Comparison of ENCODE assay signal across 1 cellular context in the genomic region with DNA sequence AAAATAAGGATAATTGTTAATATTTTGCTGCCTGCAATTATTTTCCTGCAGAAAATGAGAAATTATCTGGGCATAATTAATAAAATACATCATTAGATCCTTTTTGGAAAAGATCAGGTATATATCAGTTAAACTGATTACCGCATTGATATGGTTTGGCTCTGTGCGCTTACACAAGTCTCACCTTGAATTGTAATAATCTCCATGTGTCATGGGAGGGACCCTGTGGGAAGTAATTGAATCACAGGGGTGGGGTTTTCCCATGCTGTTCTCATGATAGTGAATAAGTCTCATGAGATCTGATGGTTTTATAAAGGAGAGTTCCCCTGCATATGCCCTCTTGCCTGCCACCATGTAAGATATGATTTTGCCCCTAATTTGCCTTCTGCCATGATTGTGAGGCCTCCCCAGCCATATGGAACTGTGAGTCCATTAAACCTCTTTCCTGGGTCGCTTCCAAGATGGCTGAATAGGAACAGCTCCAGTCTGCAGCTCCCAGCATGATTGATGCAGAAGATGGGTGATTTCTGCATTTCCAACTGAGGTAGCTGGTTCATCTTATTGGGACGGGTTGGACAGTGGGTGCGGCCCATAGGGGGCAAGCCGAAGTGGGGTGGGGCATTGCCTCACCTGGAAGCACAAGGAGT.
TF ChIP-seq lines count a peak whose summit lies in the region.

No MANE protein-coding gene starts in this region.

TF ChIP-seq in GM12878, 131 proteins besides CTCF, POLR2A, EP300 and RAD21:
- TF ChIP-seq, protein P1, sequence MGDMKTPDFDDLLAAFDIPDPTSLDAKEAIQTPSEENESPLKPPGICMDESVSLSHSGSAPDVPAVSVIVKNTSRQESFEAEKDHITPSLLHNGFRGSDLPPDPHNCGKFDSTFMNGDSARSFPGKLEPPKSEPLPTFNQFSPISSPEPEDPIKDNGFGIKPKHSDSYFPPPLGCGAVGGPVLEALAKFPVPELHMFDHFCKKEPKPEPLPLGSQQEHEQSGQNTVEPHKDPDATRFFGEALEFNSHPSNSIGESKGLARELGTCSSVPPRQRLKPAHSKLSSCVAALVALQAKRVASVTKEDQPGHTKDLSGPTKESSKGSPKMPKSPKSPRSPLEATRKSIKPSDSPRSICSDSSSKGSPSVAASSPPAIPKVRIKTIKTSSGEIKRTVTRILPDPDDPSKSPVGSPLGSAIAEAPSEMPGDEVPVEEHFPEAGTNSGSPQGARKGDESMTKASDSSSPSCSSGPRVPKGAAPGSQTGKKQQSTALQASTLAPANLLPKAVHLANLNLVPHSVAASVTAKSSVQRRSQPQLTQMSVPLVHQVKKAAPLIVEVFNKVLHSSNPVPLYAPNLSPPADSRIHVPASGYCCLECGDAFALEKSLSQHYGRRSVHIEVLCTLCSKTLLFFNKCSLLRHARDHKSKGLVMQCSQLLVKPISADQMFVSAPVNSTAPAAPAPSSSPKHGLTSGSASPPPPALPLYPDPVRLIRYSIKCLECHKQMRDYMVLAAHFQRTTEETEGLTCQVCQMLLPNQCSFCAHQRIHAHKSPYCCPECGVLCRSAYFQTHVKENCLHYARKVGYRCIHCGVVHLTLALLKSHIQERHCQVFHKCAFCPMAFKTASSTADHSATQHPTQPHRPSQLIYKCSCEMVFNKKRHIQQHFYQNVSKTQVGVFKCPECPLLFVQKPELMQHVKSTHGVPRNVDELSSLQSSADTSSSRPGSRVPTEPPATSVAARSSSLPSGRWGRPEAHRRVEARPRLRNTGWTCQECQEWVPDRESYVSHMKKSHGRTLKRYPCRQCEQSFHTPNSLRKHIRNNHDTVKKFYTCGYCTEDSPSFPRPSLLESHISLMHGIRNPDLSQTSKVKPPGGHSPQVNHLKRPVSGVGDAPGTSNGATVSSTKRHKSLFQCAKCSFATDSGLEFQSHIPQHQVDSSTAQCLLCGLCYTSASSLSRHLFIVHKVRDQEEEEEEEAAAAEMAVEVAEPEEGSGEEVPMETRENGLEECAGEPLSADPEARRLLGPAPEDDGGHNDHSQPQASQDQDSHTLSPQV (IDR thresholded peaks at IDR 0.05): peak; percentile 7; the same call in 1 of the 2 replicates
- TF ChIP-seq, protein P2, sequence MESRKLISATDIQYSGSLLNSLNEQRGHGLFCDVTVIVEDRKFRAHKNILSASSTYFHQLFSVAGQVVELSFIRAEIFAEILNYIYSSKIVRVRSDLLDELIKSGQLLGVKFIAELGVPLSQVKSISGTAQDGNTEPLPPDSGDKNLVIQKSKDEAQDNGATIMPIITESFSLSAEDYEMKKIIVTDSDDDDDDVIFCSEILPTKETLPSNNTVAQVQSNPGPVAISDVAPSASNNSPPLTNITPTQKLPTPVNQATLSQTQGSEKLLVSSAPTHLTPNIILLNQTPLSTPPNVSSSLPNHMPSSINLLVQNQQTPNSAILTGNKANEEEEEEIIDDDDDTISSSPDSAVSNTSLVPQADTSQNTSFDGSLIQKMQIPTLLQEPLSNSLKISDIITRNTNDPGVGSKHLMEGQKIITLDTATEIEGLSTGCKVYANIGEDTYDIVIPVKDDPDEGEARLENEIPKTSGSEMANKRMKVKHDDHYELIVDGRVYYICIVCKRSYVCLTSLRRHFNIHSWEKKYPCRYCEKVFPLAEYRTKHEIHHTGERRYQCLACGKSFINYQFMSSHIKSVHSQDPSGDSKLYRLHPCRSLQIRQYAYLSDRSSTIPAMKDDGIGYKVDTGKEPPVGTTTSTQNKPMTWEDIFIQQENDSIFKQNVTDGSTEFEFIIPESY (IDR thresholded peaks at IDR 0.05): peak; percentile 67; the same call in 1 of the 2 replicates
- peak; percentile 71 for TF ChIP-seq MEF2B (IDR thresholded peaks at IDR 0.05; ENCODE audit: partially characterized antibody, poor library complexity, severe bottlenecking)
